ENCODE assay signal across 9 cellular contexts in genomic region chr4:109332926-109333464, GRCh38. TPM values are rescaled to one million over a fixed set of nuclear protein-coding genes. Genes with fewer than 3 reads are reported as not detected.
DNase-seq lines count a peak whose midpoint lies in the region; ATAC-seq and TF ChIP-seq lines count a peak whose summit lies in the region.
"Had no signal": no experiment of that assay in that cellular context is flagged by ENCODE, and none has a peak within 500 bp of the region (broad histone marks: within the 10 kb centered on the region; RNA-seq: fewer than 3 reads in every experiment).

No MANE protein-coding gene starts in this region.

- H3K27ac ChIP-seq in brain microvascular endothelial cell = no peak overlapping the region
- H3K27ac ChIP-seq in psoas muscle = no peak overlapping the region

- no peaks in the 10 kb centered on the region for H3K4me1 ChIP-seq in psoas muscle

- H3K27me3 ChIP-seq in brain microvascular endothelial cell (replicated peaks) (no peaks in the 10 kb centered on the region), psoas muscle (ENCODE audit: insufficient read depth in 3 of 3, low read length in 2 of 3) (no peaks in the 10 kb centered on the region)

- H3K4me3 ChIP-seq in HFF-Myc (replicated peaks; ENCODE audit: low read depth, low read length) = no peak overlapping the region
- H3K4me3 ChIP-seq in brain microvascular endothelial cell (ENCODE audit: low read depth, low read length) = no peak overlapping the region
- H3K4me3 ChIP-seq in psoas muscle = no peak overlapping the region

- H3K9me3 ChIP-seq in psoas muscle = no peaks in the 10 kb centered on the region

- 74 to 89% (median 85%) methylated on average over 2 of the region's 2 CpGs for WGBS in psoas muscle, 3 donors

- H3K36me3 ChIP-seq in brain microvascular endothelial cell (replicated peaks) (no peaks in the 10 kb centered on the region), psoas muscle (ENCODE audit: insufficient read depth in 1 of 2, low read depth in 1 of 2) (no peaks in the 10 kb centered on the region)

- intact Hi-C loops in psoas muscle (cut with DNase I) = no loop called here

- in situ Hi-C loops in brain microvascular endothelial cell (cut with HindIII; ENCODE audit: low pct_ligation_motif_present, low sequenced_read_pairs) = no loop called here

- peak; percentile 34 for DNase-seq in NCI-H82 (lab: John Stamatoyannopoulos, UW)
- DNase-seq in NCI-H82 treated with DMSO at 0.1 percent for 48 hours (lab: John Stamatoyannopoulos, UW; ENCODE audit: unreplicated experiment) = no peak
- DNase-seq in HFF-Myc (ENCODE audit: extremely low read depth, low read depth) = no peak
- no peak for DNase-seq in brain microvascular endothelial cell
- no peak for DNase-seq in psoas muscle
- no peak for DNase-seq in SW 1271 (lab: John Stamatoyannopoulos, UW)
- no peak for DNase-seq in COLO829 (ENCODE audit: low spot score)
- DNase-seq in AML-193 (lab: John Stamatoyannopoulos, UW) = no peak
- DNase-seq: NCI-H774 had no signal

- peak in 2 of 4 donors; percentile 52 to 79 for ATAC-seq in psoas muscle

- TF ChIP-seq CTCF in HFF-Myc (IDR thresholded peaks at IDR 0.05; ENCODE audit: low read depth, low read length, missing control alignments) (peak; percentile 55), brain microvascular endothelial cell (IDR thresholded peaks at IDR 0.05; ENCODE audit: low read depth, low read length, missing control alignments) (peak; percentile 61), psoas muscle (IDR thresholded peaks at IDR 0.05) (peak; percentile 21)

RNA-seq across cellular contexts. Expression of gene COL25A1, which starts 30.5 kb away (rescaled TPM):
- total RNA-seq in psoas muscle = under 1 TPM; 0.14 to 0.52 (median 0.36) TPM
- polyA plus RNA-seq in psoas muscle = 1 to 10 TPM in 1 of 3 donors, under 1 TPM in 2; 0.35 to 1.5 (median 0.36) TPM
